In the genomic region with DNA sequence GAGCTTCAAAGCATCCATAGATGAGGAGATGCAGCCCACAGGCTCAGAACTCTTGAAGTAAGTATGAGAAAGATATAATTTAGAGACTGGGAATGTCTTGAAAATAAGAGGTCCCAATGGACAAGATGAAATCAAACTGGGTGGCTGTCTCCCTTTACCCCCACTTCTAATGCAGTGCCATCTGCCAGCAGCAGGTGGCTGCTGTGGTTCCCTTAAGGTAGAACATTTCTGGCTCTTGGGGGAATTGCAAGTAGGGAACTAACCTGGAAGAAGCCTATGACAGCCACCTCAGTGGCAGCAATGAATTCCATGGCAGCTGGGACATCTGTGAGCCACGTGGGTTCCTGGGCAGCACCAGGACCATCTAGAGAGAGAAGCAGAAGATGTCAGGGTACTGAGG, we compare ENCODE assay signal across 11 cellular contexts. TPM values are rescaled to one million over a fixed set of nuclear protein-coding genes. Genes with fewer than 3 reads are reported as not detected.
A peak's percentile ranks its signal among the peaks of the same experiment; 100 is the strongest.
DNase-seq lines count a peak whose midpoint lies in the region; ATAC-seq and TF ChIP-seq lines count a peak whose summit lies in the region.
"Had no signal": no experiment of that assay in that cellular context is flagged by ENCODE, and none has a peak within 500 bp of the region (broad histone marks: within the 10 kb centered on the region; RNA-seq: fewer than 3 reads in every experiment).

No MANE protein-coding gene starts in this region.

- peaks cover 4% of the 10 kb centered on the region for H3K4me1 Mint-ChIP-seq in glutamatergic neuron (ENCODE audit: low read depth, unreplicated experiment)

- H3K27me3 Mint-ChIP-seq in glutamatergic neuron (ENCODE audit: unreplicated experiment) = no peaks in the 10 kb centered on the region

- intact Hi-C loops in PC-3 (cut with micrococcal nuclease) = no loop called here

- peaks cover 9% of the 10 kb centered on the region; the same call in 1 of the 2 replicates for H3K4me1 ChIP-seq in DND-41 (ENCODE audit: insufficient read depth, low read length)
- H3K4me1 ChIP-seq in PC-3 (ENCODE audit: insufficient read depth, low read length) = peaks cover 31% of the 10 kb centered on the region

- H3K4me2 ChIP-seq in DND-41 (ENCODE audit: insufficient read depth, low read length) = no peak overlapping the region
- H3K4me2 ChIP-seq in PC-3 (ENCODE audit: low read length) = no peak overlapping the region

- no peaks in the 10 kb centered on the region for H3K27me3 ChIP-seq in DND-41 (ENCODE audit: insufficient read depth, low read length, poor library complexity)
- no peaks in the 10 kb centered on the region for H3K27me3 ChIP-seq in PC-3 (ENCODE audit: low read length)

- H3K9me3 ChIP-seq in DND-41 (ENCODE audit: insufficient read depth, low read length, severe bottlenecking) (no peaks in the 10 kb centered on the region), PC-3 (ENCODE audit: low read length) (no peaks in the 10 kb centered on the region)

- H3K79me2 ChIP-seq in DND-41 (ENCODE audit: insufficient read depth, low read length) (no peaks in the 10 kb centered on the region), PC-3 (ENCODE audit: low read length) (no peaks in the 10 kb centered on the region)

- H2AFZ ChIP-seq in DND-41 (ENCODE audit: low read depth, low read length) (no peak overlapping the region), PC-3 (ENCODE audit: low read length) (no peak overlapping the region)

- H3K4me3 Mint-ChIP-seq in glutamatergic neuron (ENCODE audit: unreplicated experiment) = no peak overlapping the region

- H4K20me1 ChIP-seq in DND-41 (ENCODE audit: insufficient read depth, low read length) (no peaks in the 10 kb centered on the region), PC-3 (ENCODE audit: low read length) (no peaks in the 10 kb centered on the region)

- H3K27ac Mint-ChIP-seq in glutamatergic neuron (ENCODE audit: unreplicated experiment) = no peak overlapping the region

- H3K36me3 Mint-ChIP-seq in glutamatergic neuron (ENCODE audit: unreplicated experiment) = no peaks in the 10 kb centered on the region

- H3K9me2 ChIP-seq in PC-3 (replicated peaks; ENCODE audit: low read length) = no peaks in the 10 kb centered on the region

- H3K36me3 ChIP-seq in DND-41 (ENCODE audit: insufficient read depth, low read length) (peaks cover 57% of the 10 kb centered on the region), PC-3 (ENCODE audit: low read depth, low read length) (no peaks in the 10 kb centered on the region)

- DNase-seq in DND-41 = peak; percentile 30
- peak; percentile 27 for DNase-seq in PC-3
- DNase-seq in iPS-NIHi11 (ENCODE audit: low spot score) = peak; percentile 34
- no peak for DNase-seq in glutamatergic neuron
- DNase-seq in OCI-M2 (lab: John Stamatoyannopoulos, UW; ENCODE audit: unreplicated experiment) = no peak
- DNase-seq in NCI-H345 (lab: John Stamatoyannopoulos, UW) = no peak
- no peak for DNase-seq in inferior parietal cortex (ENCODE audit: extremely low spot score)
- DNase-seq: NCI-H510A treated with DMSO at 0.1 percent for 48 hours had no signal

- BruUV-seq in PC-3 (replicated peaks; lab: Mats Ljungman, UMichigan) = no TSS peak

- H3F3A ChIP-seq in PC-3 (ENCODE audit: low read length, unreplicated experiment) = no peaks in the 10 kb centered on the region

- POLR2A ChIA-PET in PC-3 (lab: Charles Lee; ENCODE audit: unreplicated experiment) = no interaction called here

- H3K9ac ChIP-seq in DND-41 (ENCODE audit: low read depth, low read length) = no peak overlapping the region
- H3K9ac ChIP-seq in PC-3 (ENCODE audit: low read length) = no peak overlapping the region

- CTCF ChIA-PET in PC-3 (lab: Charles Lee) = no interaction called here

- no peak overlapping the region for H3K27ac ChIP-seq in DND-41 (ENCODE audit: low read length)
- no peak overlapping the region for H3K27ac ChIP-seq in PC-3 (ENCODE audit: low read length)
- H3K27ac ChIP-seq: epithelial cell of prostate had no signal

- ATAC-seq in DND-41 (ENCODE audit: insufficient read depth, low read depth) (peak; percentile 47), GM21390 (IDR thresholded peaks at IDR 0.05; ENCODE audit: unreplicated experiment) (peak; percentile 52), PC-3 (peak; percentile 43; the same call in 1 of the 2 replicates)

- H3K4me3 ChIP-seq in DND-41 (ENCODE audit: low read depth in 1 of 2, low read length in 2 of 2) (no peak overlapping the region), PC-3 (ENCODE audit: low read length) (no peak overlapping the region)

- no peaks in the 10 kb centered on the region for H3K9me3 Mint-ChIP-seq in glutamatergic neuron (ENCODE audit: unreplicated experiment)

- peak; percentile 57 for TF ChIP-seq CTCF in DND-41 (IDR thresholded peaks at IDR 0.05; ENCODE audit: borderline replicate concordance, extremely low read depth, low read length, poor library complexity, severe bottlenecking)
- peak; percentile 35; the same call in 1 of the 2 replicates for TF ChIP-seq CTCF in PC-3 (conservative IDR thresholded peaks at IDR 0.05; ENCODE audit: low read depth, low read length)
- TF ChIP-seq CTCF in glutamatergic neuron (IDR thresholded peaks at IDR 0.05; ENCODE audit: partially characterized antibody, unreplicated experiment) = no peak

RNA-seq across cellular contexts. Expression of a gene that starts 0.6 kb away (rescaled TPM):
- total RNA-seq in PC-3 (2014; rRNA removed) (not detected in 2 replicates), glutamatergic neuron (ENCODE audit: unreplicated experiment) (not detected)

RNA-seq across cellular contexts. Expression of a gene that starts 23.7 kb away (rescaled TPM):
- total RNA-seq in PC-3 (2014; rRNA removed) = 10.4 and 12.4 TPM in 2 replicates
- not detected for total RNA-seq in glutamatergic neuron (ENCODE audit: unreplicated experiment)

RNA-seq across cellular contexts. Expression of a gene that starts 35.2 kb away (rescaled TPM):
- total RNA-seq in PC-3 (2014; rRNA removed) (not detected in 2 replicates), glutamatergic neuron (ENCODE audit: unreplicated experiment) (not detected)
- total RNA-seq: mucosa of gallbladder had no signal

RNA-seq across cellular contexts. Expression of a gene that starts 52.0 kb away (rescaled TPM):
- 0.22 and 2.1 TPM in 2 replicates for total RNA-seq in PC-3 (2014; rRNA removed)
- total RNA-seq in glutamatergic neuron (ENCODE audit: unreplicated experiment) = not detected

Comparison
In these comparisons a context has a peak if more than half of its experiments do, and no peak if none do; other contexts are left out.
1. DNase-seq: peak in DND-41 (single experiment), PC-3 (single experiment) and iPS-NIHi11 (single experiment); none in glutamatergic neuron (single experiment), OCI-M2 (single experiment), NCI-H345 (single experiment) and inferior parietal cortex (single experiment).
2. Peak in every context shown above with its lines, with median percentiles within 50 percentile points of each other: ATAC-seq.